9 cellular contexts compared by ENCODE assay signal in genomic region chr2:42917374-42918017, GRCh38.
DNase-seq lines count a peak whose midpoint lies in the region; ATAC-seq and TF ChIP-seq lines count a peak whose summit lies in the region.
"Had no signal": no experiment of that assay in that cellular context is flagged by ENCODE, and none has a peak within 500 bp of the region (broad histone marks: within the 10 kb centered on the region; RNA-seq: fewer than 3 reads in every experiment).

No MANE protein-coding gene starts in this region.

- ATAC-seq in HG03108 (IDR thresholded peaks at IDR 0.05; ENCODE audit: unreplicated experiment) (peak; percentile 59), HG02798 (IDR thresholded peaks at IDR 0.05; ENCODE audit: poor library complexity, unreplicated experiment) (no peak), GM21515 (IDR thresholded peaks at IDR 0.05; ENCODE audit: unreplicated experiment) (no peak), HG02885 (IDR thresholded peaks at IDR 0.05; ENCODE audit: poor library complexity, unreplicated experiment) (no peak)

- no peak for TF ChIP-seq CTCF in epithelial cell of proximal tubule (conservative IDR thresholded peaks at IDR 0.05; ENCODE audit: low read depth, low read length)

- peak overlapping the region; percentile 26 for H3K4me3 ChIP-seq in epithelial cell of proximal tubule (ENCODE audit: low read depth, low read length)

- DNase-seq in AG08396 (ENCODE audit: low spot score) (peak; percentile 50), epithelial cell of proximal tubule (ENCODE audit: low read depth) (peak; percentile 89), mucosa of gallbladder (ENCODE audit: low spot score) (peak; percentile 68), NCI-H1048 (lab: John Stamatoyannopoulos, UW) (no peak)
- DNase-seq: DND-41 had no signal
